Comparison of ENCODE assay signal across 8 cellular contexts in the genomic region with DNA sequence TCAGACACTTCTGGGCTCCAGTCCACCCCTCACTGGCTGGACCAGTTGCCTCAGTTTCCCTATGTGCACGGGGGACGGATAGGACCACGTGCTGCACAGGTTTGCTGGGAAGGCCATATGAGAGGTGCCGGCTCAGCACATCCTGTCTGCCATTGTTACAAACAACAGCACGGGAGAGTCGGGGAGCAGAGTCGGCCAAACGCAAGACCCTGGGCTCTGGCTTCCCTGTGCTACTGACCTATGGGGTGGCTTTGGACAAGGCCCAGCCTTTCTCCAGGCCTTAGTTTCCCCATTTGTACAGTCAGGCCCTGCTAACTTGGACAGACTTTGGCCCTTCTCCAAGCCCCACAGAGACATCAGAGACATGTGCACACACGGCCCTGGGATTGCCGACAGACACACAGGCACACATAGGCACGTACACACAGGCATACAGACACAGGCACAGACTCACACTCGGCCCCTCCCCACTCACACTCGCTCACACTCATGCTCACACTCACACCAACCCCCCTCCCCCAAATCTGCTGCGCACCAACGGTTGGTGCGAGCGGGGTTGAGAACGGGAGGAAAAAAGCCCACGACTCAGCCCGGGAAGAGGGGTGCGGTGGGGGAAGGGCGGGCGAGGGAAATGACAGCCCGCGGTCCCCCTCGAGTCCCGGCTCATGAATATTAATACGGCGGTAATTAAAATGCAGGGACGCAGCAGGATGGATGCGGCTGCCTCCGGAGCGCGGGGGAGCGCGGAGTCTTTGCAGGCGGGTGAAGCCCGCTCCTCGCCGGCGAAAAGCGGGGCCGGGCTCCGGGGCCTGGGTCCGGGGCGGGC.
DNase-seq lines count a peak whose midpoint lies in the region; ATAC-seq and TF ChIP-seq lines count a peak whose summit lies in the region.

No MANE protein-coding gene starts in this region.

- H4K20me1 ChIP-seq in BLaER1 (no peaks in the 10 kb centered on the region), GM23248 (ENCODE audit: insufficient read depth) (no peaks in the 10 kb centered on the region), hepatocyte (ENCODE audit: insufficient read depth, poor library complexity, severe bottlenecking) (no peaks in the 10 kb centered on the region)

- peak overlapping the region; percentile 85 for H3K9ac ChIP-seq in BLaER1
- peak overlapping the region; percentile 97 for H3K9ac ChIP-seq in GM23248

- H3K9me3 ChIP-seq in BLaER1 = no peaks in the 10 kb centered on the region
- no peaks in the 10 kb centered on the region for H3K9me3 ChIP-seq in GM23248 (ENCODE audit: low read depth)
- H3K9me3 ChIP-seq in Panc1 (ENCODE audit: control insufficient read depth, insufficient read depth, low read depth, low read length) = no peaks in the 10 kb centered on the region
- no peaks in the 10 kb centered on the region for H3K9me3 ChIP-seq in hepatocyte (ENCODE audit: low read depth)

- H3K27ac ChIP-seq in BLaER1 (peak overlapping the region; percentile 88), GM23248 (peak overlapping the region; percentile 100), Panc1 (ENCODE audit: low read length) (peak overlapping the region; percentile 98), hepatocyte (peak overlapping the region; percentile 100)

- H2AFZ ChIP-seq in GM23248 = no peak overlapping the region
- H2AFZ ChIP-seq in hepatocyte = no peak overlapping the region

- no peaks in the 10 kb centered on the region for H3K9me2 ChIP-seq in GM23248 (ENCODE audit: insufficient read depth)
- no peaks in the 10 kb centered on the region for H3K9me2 ChIP-seq in hepatocyte (replicated peaks; ENCODE audit: insufficient read depth)

- POLR2A ChIA-PET in Panc1 (lab: Charles Lee) = no interaction called here

- CTCF ChIA-PET in Panc1 (lab: Charles Lee) = no interaction called here

- H3K27me3 ChIP-seq in BLaER1 = peaks cover 29% of the 10 kb centered on the region
- no peaks in the 10 kb centered on the region for H3K27me3 ChIP-seq in GM23248 (replicated peaks; ENCODE audit: insufficient read depth)
- no peaks in the 10 kb centered on the region for H3K27me3 ChIP-seq in Panc1 (ENCODE audit: control insufficient read depth, insufficient read depth, low read length)
- no peaks in the 10 kb centered on the region for H3K27me3 ChIP-seq in hepatocyte

- DNase-seq in GM23248 (peak; percentile 73), Panc1 (ENCODE audit: low read depth, low spot score) (no peak), anterior cingulate cortex (lab: John Stamatoyannopoulos, UW) (peak in 40 of 58 donors; percentile 37 to 97 (median 70)), hepatocyte (ENCODE audit: low spot score) (peak; percentile 72), retinal pigment epithelial cell (ENCODE audit: low read depth) (no peak)

- 11 to 12% methylated on average over 22 to 36 of the region's 46 CpGs for WGBS in GM23248 (ENCODE audit: low coverage in 1 of 2, low lambda C conversion rate in 2 of 2, missing lambda C conversion rate in 2 of 2), 2 experiments
- 35% methylated on average over 17 of the region's 46 CpGs for WGBS in hepatocyte (ENCODE audit: low lambda C conversion rate, missing lambda C conversion rate)

- peaks cover 32% of the 10 kb centered on the region for H3K79me2 ChIP-seq in GM23248 (ENCODE audit: insufficient read depth)
- H3K79me2 ChIP-seq in hepatocyte = peaks cover 41% of the 10 kb centered on the region

- TF ChIP-seq CTCF in Panc1 (IDR thresholded peaks at IDR 0.05) (no peak), hepatocyte (IDR thresholded peaks at IDR 0.05; ENCODE audit: poor library complexity) (no peak), retinal pigment epithelial cell (conservative IDR thresholded peaks at IDR 0.05; ENCODE audit: low read depth, low read length) (no peak)

- H3K4me2 ChIP-seq in BLaER1 (peak overlapping the region; percentile 91), GM23248 (ENCODE audit: unreplicated experiment) (peak overlapping the region; percentile 55), hepatocyte (peak overlapping the region; percentile 85)

- in situ Hi-C loops in GM23248 (cut with MboI) (loop anchor here (10.0 kb wide), 1 partner anchor 313 kb away; the partner anchor contains the start of gene IER5L), Panc1 (cut with HindIII; ENCODE audit: low pct_unique_long_range_greater_than_20kb, low sequenced_read_pairs) (no loop called here)

- H3K36me3 ChIP-seq in BLaER1 (peaks cover 7% of the 10 kb centered on the region; the same call in 1 of the 2 replicates), GM23248 (ENCODE audit: low read depth) (no peaks in the 10 kb centered on the region), Panc1 (ENCODE audit: control insufficient read depth, insufficient read depth, low read length) (no peaks in the 10 kb centered on the region), hepatocyte (replicated peaks; ENCODE audit: insufficient read depth, low read depth) (no peaks in the 10 kb centered on the region)

- intact Hi-C loops in Panc1 (cut with micrococcal nuclease; ENCODE audit: unreplicated experiment) = loop anchor here (5.0 to 10.0 kb wide), 2 partner anchors 73 to 311 kb away; partner anchors contain the start of gene IER5L

- H3F3A ChIP-seq in GM23248 (ENCODE audit: insufficient read depth) = peaks cover 53% of the 10 kb centered on the region

- H3K4me1 ChIP-seq in BLaER1 (peaks cover 81% of the 10 kb centered on the region), GM23248 (ENCODE audit: insufficient read depth) (peaks cover 75% of the 10 kb centered on the region), Panc1 (ENCODE audit: control insufficient read depth, insufficient read depth, low read length) (peaks cover 72% of the 10 kb centered on the region), hepatocyte (ENCODE audit: insufficient read depth) (peaks cover 73% of the 10 kb centered on the region)

- H3K4me3 ChIP-seq in BLaER1 (peak overlapping the region; percentile 69), GM23248 (peak overlapping the region; percentile 50), Panc1 (ENCODE audit: low read depth in 2 of 2, low read length in 2 of 2) (peak overlapping the region in 1 of 2 experiments; percentile 14; a peak in 1 of 4 replicates), hepatocyte (peak overlapping the region; percentile 15), retinal pigment epithelial cell (ENCODE audit: low read length) (peak overlapping the region; percentile 21)

- ATAC-seq in Panc1 = peak; percentile 9
- ATAC-seq in HG02678 (IDR thresholded peaks at IDR 0.05; ENCODE audit: unreplicated experiment) = no peak
- ATAC-seq in HG03521 (IDR thresholded peaks at IDR 0.05; ENCODE audit: unreplicated experiment) = no peak

- no TSS peak for BruUV-seq in Panc1 (replicated peaks; lab: Mats Ljungman, UMichigan)

Comparison
In these comparisons a context has a peak if more than half of its experiments do, and no peak if none do; other contexts are left out.
1. DNase-seq: peak in GM23248 (single experiment), anterior cingulate cortex (40 of 58) and hepatocyte (single experiment); none in Panc1 (single experiment) and retinal pigment epithelial cell (single experiment).
2. Peak in every context shown above with its lines, with median percentiles within 50 percentile points of each other: H3K27ac ChIP-seq and H3K4me2 ChIP-seq.